Comparison of ENCODE assay signal across 8 cellular contexts in genomic region chr19:40611096-40611495, GRCh38. TPM values are rescaled to one million over a fixed set of nuclear protein-coding genes. Genes with fewer than 3 reads are reported as not detected.
A peak's percentile ranks its signal among the peaks of the same experiment; 100 is the strongest.
DNase-seq lines count a peak whose midpoint lies in the region; ATAC-seq, FAIRE-seq and TF ChIP-seq lines count a peak whose summit lies in the region.

No MANE protein-coding gene starts in this region.

- H3K4me3 ChIP-seq in uterus = no peak overlapping the region
- no peak overlapping the region for H3K4me3 ChIP-seq in HepG2 (replicated peaks in 1 of 3; ENCODE audit: insufficient read depth in 1 of 3, low read depth in 2 of 3, low read length in 3 of 3)

- in situ Hi-C loops in HepG2 (cut with HindIII; ENCODE audit: extremely low pct_ligation_motif_present, low pct_unique_long_range_greater_than_20kb) = no loop called here

- H3K4me1 Mint-ChIP-seq in activated T-helper 2 cell treated with anti-CD3 and anti-CD28 coated beads, Interferon-gamma antibody, Interleukin-2, Interleukin-4, amounts not matched to agents 10 μg/mL and 5 μg/mL and 100 μg/mL, durations not matched to agents 14 hours and 24 hours and 36 hours (ENCODE audit: low read depth) = peaks cover 39% of the 10 kb centered on the region

- H3K27ac ChIP-seq in uterus = peak overlapping the region; percentile 70 to 71
- H3K27ac ChIP-seq in HepG2 (ENCODE audit: extremely low read length, insufficient read depth, low read length) = no peak overlapping the region

- ATAC-seq in Right ventricle myocardium inferior (no peak), left colon (peak; percentile 20), HepG2 (no peak)

- no peaks in the 10 kb centered on the region for H3K9me3 ChIP-seq in uterus
- no peaks in the 10 kb centered on the region for H3K9me3 ChIP-seq in HepG2 (ENCODE audit: low read length)

- no peak for TF ChIP-seq CTCF in uterus (IDR thresholded peaks at IDR 0.05)
- no peak for TF ChIP-seq CTCF in GM20000 (IDR thresholded peaks at IDR 0.05; ENCODE audit: extremely low read depth, missing control alignments)
- TF ChIP-seq CTCF in HepG2 (CRISPR knock-in tag; IDR thresholded peaks at IDR 0.05) = no peak

- WGBS in HepG2 (ENCODE audit: low lambda C conversion rate) = 31% methylated on average over 8 of the region's 15 CpGs

- CTCF ChIA-PET in HepG2 (lab: Yijun Ruan, JAX; ENCODE audit: low intra/inter-chr PET ratio, low total read pairs) = no interaction called here

- no peaks in the 10 kb centered on the region for H3K9me3 Mint-ChIP-seq in activated T-helper 2 cell treated with anti-CD3 and anti-CD28 coated beads, Interferon-gamma antibody, Interleukin-2, Interleukin-4, amounts not matched to agents 10 μg/mL and 5 μg/mL and 100 μg/mL, durations not matched to agents 14 hours and 24 hours and 36 hours

- H3K4me3 Mint-ChIP-seq in activated T-helper 2 cell treated with anti-CD3 and anti-CD28 coated beads, Interferon-gamma antibody, Interleukin-2, Interleukin-4, amounts not matched to agents 10 μg/mL and 5 μg/mL and 100 μg/mL, durations not matched to agents 14 hours and 24 hours and 36 hours (ENCODE audit: low read depth) = peak overlapping the region; percentile 80

- no peaks in the 10 kb centered on the region for H3K79me2 ChIP-seq in HepG2 (ENCODE audit: insufficient read depth, low read length)

- no peak overlapping the region for H3K9ac ChIP-seq in HepG2 (ENCODE audit: insufficient read depth, low read depth, low read length)

- H3K36me3 ChIP-seq in uterus = no peaks in the 10 kb centered on the region
- no peaks in the 10 kb centered on the region for H3K36me3 ChIP-seq in HepG2 (replicated peaks in 1 of 2; ENCODE audit: control insufficient read depth in 1 of 2, insufficient read depth in 2 of 2, low read length in 2 of 2)

- no peaks in the 10 kb centered on the region for H3K27me3 Mint-ChIP-seq in activated T-helper 2 cell treated with anti-CD3 and anti-CD28 coated beads, Interferon-gamma antibody, Interleukin-2, Interleukin-4, amounts not matched to agents 10 μg/mL and 5 μg/mL and 100 μg/mL, durations not matched to agents 14 hours and 24 hours and 36 hours (ENCODE audit: low read depth)

- peaks cover 0 to 3% of the 10 kb centered on the region in 2 donors for H3K4me1 ChIP-seq in uterus
- peaks cover 58% of the 10 kb centered on the region for H3K4me1 ChIP-seq in HepG2 (ENCODE audit: insufficient read depth, low read length)

- H3K36me3 Mint-ChIP-seq in activated T-helper 2 cell treated with anti-CD3 and anti-CD28 coated beads, Interferon-gamma antibody, Interleukin-2, Interleukin-4, amounts not matched to agents 10 μg/mL and 5 μg/mL and 100 μg/mL, durations not matched to agents 14 hours and 24 hours and 36 hours (ENCODE audit: low read depth) = peaks cover 6% of the 10 kb centered on the region

- H3K27ac Mint-ChIP-seq in activated T-helper 2 cell treated with anti-CD3 and anti-CD28 coated beads, Interferon-gamma antibody, Interleukin-2, Interleukin-4, amounts not matched to agents 10 μg/mL and 5 μg/mL and 100 μg/mL, durations not matched to agents 14 hours and 24 hours and 36 hours = peak overlapping the region; percentile 93

- FAIRE-seq in HepG2 (lab: Jason Lieb, UNC) = no peak

- POLR2A ChIA-PET in HepG2 (lab: Yijun Ruan, JAX) = no interaction called here

- TF ChIP-seq EP300 in HepG2 (IDR thresholded peaks at IDR 0.05; ENCODE audit: low read depth in 2 of 2, low read length in 2 of 2) = no peak
- no peak for TF ChIP-seq EP300 in HepG2 (CRISPR knock-in tag; IDR thresholded peaks at IDR 0.05; ENCODE audit: borderline replicate concordance)

- no peak overlapping the region for H3K4me2 ChIP-seq in HepG2 (ENCODE audit: low read depth, low read length)

- TF ChIP-seq POLR2A in uterus (IDR thresholded peaks at IDR 0.05) = no peak
- TF ChIP-seq POLR2A in HepG2 (IDR thresholded peaks at IDR 0.05; ENCODE audit: insufficient read depth in 1 of 2, low read depth in 2 of 2, low read length in 2 of 2) = no peak

- no peak for TF ChIP-seq RAD21 in HepG2 (CRISPR knock-in tag; IDR thresholded peaks at IDR 0.05)

- DNase-seq in Right ventricle myocardium inferior (ENCODE audit: missing footprints) (peak; percentile 63), cardiac septum (ENCODE audit: low spot score) (no peak), left colon (peak; percentile 64 to 68), uterus (no peak), GM20000 (ENCODE audit: low spot score) (no peak), HepG2 (ENCODE audit: low spot score) (no peak)
- DNase-seq in activated T-helper 2 cell treated with anti-CD3 and anti-CD28 coated beads, Interferon-gamma antibody, Interleukin-2, Interleukin-4, amounts not matched to agents 10 μg/mL and 5 μg/mL and 100 μg/mL, durations not matched to agents 14 hours and 24 hours and 36 hours (ENCODE audit: low spot score) = no peak
- DNase-seq in effector CD8-positive, alpha-beta T cell (lab: John Stamatoyannopoulos, UW) = no peak

- no peak overlapping the region for H2AFZ ChIP-seq in HepG2 (ENCODE audit: low read length)

- intact Hi-C loops in Right ventricle myocardium inferior (cut with DNase I) = no loop called here
- intact Hi-C loops in cardiac septum (cut with DNase I) = no loop called here
- intact Hi-C loops in activated T-helper 2 cell treated with anti-CD3 and anti-CD28 coated beads, Interferon-gamma antibody, Interleukin-2, Interleukin-4, amounts not matched to agents 10 μg/mL and 5 μg/mL and 100 μg/mL, durations not matched to agents 14 hours and 24 hours and 36 hours (cut with micrococcal nuclease) = loop anchor here (5.0 to 10.0 kb wide), 3 partner anchors 144 to 654 kb away; partner anchors contain the start of genes BLVRB, EGLN2, HNRNPUL1 and SPTBN4
- intact Hi-C loops in left colon (cut with DNase I, micrococcal nuclease) = no loop called here
- intact Hi-C loops in uterus (cut with DNase I; ENCODE audit: low total_unique reads) = no loop called here
- intact Hi-C loops in HepG2 (cut with micrococcal nuclease; ENCODE audit: unreplicated experiment) = no loop called here

- no peaks in the 10 kb centered on the region for H3K27me3 ChIP-seq in uterus
- H3K27me3 ChIP-seq in HepG2 (ENCODE audit: control insufficient read depth in 1 of 2, insufficient read depth in 2 of 2, low read length in 2 of 2) = peaks cover 2 to 78% of the 10 kb centered on the region in 2 experiments

- no TSS peak for BruUV-seq in HepG2 (replicated peaks; lab: Mats Ljungman, UMichigan)

- H4K20me1 ChIP-seq in HepG2 (ENCODE audit: insufficient read depth, low read length) = no peaks in the 10 kb centered on the region

RNA-seq across cellular contexts. Expression of gene LTBP4, which starts 9.9 kb away (rescaled TPM):
- total RNA-seq in Right ventricle myocardium inferior (324 TPM), cardiac septum (216 TPM), left colon (100 to 1,000 TPM; 183 to 192 TPM), uterus (1,000 to 10,000 TPM in 1 of 4 donors, 100 to 1,000 TPM in 3; 163 to 1,000 (median 501) TPM), HepG2 (2016; rRNA removed; fragmentation: Illumina TruSeq; extraction: Trizol) (0.45 and 0.86 TPM in 2 replicates)
- 101 and 104 TPM in 2 replicates for total RNA-seq in activated T-helper 2 cell treated with anti-CD3 and anti-CD28 coated beads, Interferon-gamma antibody, Interleukin-2, Interleukin-4, amounts not matched to agents 10 μg/mL and 5 μg/mL and 100 μg/mL, durations not matched to agents 14 hours and 24 hours and 36 hours
- 0.97 and 1.7 TPM in 2 replicates for total RNA-seq in HepG2 (2016; cell fraction: cytosol; rRNA removed; fragmentation: Illumina TruSeq; extraction: Trizol; ENCODE audit: low read depth)
- 0.65 and 0.95 TPM in 2 replicates for total RNA-seq in HepG2 (2016; cell fraction: insoluble cytoplasmic fraction; rRNA removed; fragmentation: Illumina TruSeq; extraction: Trizol)
- total RNA-seq in HepG2 (2016; cell fraction: membrane; rRNA removed; fragmentation: Illumina TruSeq; extraction: Trizol) = 0.37 and 1.2 TPM in 2 replicates
- total RNA-seq in HepG2 (2016; cell fraction: nucleus; rRNA removed; fragmentation: Illumina TruSeq; extraction: Trizol) = 0.81 and 1.2 TPM in 2 replicates
- 2.2 and 2.3 TPM in 2 replicates for polyA plus RNA-seq in HepG2 (2011; rRNA removed)
- polyA plus RNA-seq in HepG2 (2011; cell fraction: cytosol; rRNA removed) = 0.73 and 1.1 TPM in 2 replicates
- polyA plus RNA-seq in HepG2 (2011; cell fraction: nucleus; rRNA removed) = 13.9 and 21.0 TPM in 2 replicates
- 3.8 and 4.0 TPM in 2 replicates for polyA plus RNA-seq in HepG2 (2012)
- 0.32 TPM in 2 replicates for polyA plus RNA-seq in HepG2 (2016; cell fraction: cytosol; fragmentation: Illumina TruSeq; extraction: Trizol; ENCODE audit: low read depth)
- polyA plus RNA-seq in HepG2 (2016; cell fraction: insoluble cytoplasmic fraction; fragmentation: Illumina TruSeq; extraction: Trizol; ENCODE audit: low read depth) = 0.66 and 0.89 TPM in 2 replicates
- polyA plus RNA-seq in HepG2 (2016; cell fraction: membrane; fragmentation: Illumina TruSeq; extraction: Trizol; ENCODE audit: low read depth) = 0.61 and 0.92 TPM in 2 replicates
- 3.8 and 5.0 TPM in 2 replicates for polyA plus RNA-seq in HepG2 (2016; cell fraction: nucleus; fragmentation: Illumina TruSeq; extraction: Trizol; ENCODE audit: insufficient read depth, low read depth)
- 2.3 and 20.6 TPM in 2 replicates for polyA minus RNA-seq in HepG2 (2011; rRNA and poly(A)+ RNA removed; ENCODE audit: low replicate concordance)
- 1.2 and 2.7 TPM in 2 replicates for polyA minus RNA-seq in HepG2 (2011; cell fraction: cytosol; rRNA and poly(A)+ RNA removed)
- 2.4 and 2.6 TPM in 2 replicates for polyA minus RNA-seq in HepG2 (2011; cell fraction: nucleus; rRNA and poly(A)+ RNA removed)

RNA-seq across cellular contexts. Expression of gene SHKBP1, which starts 34.4 kb away (rescaled TPM):
- total RNA-seq in Right ventricle myocardium inferior = 20.6 TPM
- 28.6 TPM for total RNA-seq in cardiac septum
- 125 and 136 TPM in 2 replicates for total RNA-seq in activated T-helper 2 cell treated with anti-CD3 and anti-CD28 coated beads, Interferon-gamma antibody, Interleukin-2, Interleukin-4, amounts not matched to agents 10 μg/mL and 5 μg/mL and 100 μg/mL, durations not matched to agents 14 hours and 24 hours and 36 hours
- total RNA-seq in left colon = 10 to 100 TPM; 64.1 to 64.3 TPM
- 10 to 100 TPM; 15.1 to 57.4 (median 21.9) TPM for total RNA-seq in uterus
- total RNA-seq in HepG2 (2016; rRNA removed; fragmentation: Illumina TruSeq; extraction: Trizol) = 13.8 and 16.2 TPM in 2 replicates
- total RNA-seq in HepG2 (2016; cell fraction: cytosol; rRNA removed; fragmentation: Illumina TruSeq; extraction: Trizol; ENCODE audit: low read depth) = 5.3 and 5.6 TPM in 2 replicates
- total RNA-seq in HepG2 (2016; cell fraction: insoluble cytoplasmic fraction; rRNA removed; fragmentation: Illumina TruSeq; extraction: Trizol) = 13.0 and 17.7 TPM in 2 replicates
- total RNA-seq in HepG2 (2016; cell fraction: membrane; rRNA removed; fragmentation: Illumina TruSeq; extraction: Trizol) = 7.8 and 10.7 TPM in 2 replicates
- 13.0 and 13.3 TPM in 2 replicates for total RNA-seq in HepG2 (2016; cell fraction: nucleus; rRNA removed; fragmentation: Illumina TruSeq; extraction: Trizol)
- 17.4 and 20.6 TPM in 2 replicates for polyA plus RNA-seq in HepG2 (2011; rRNA removed)
- polyA plus RNA-seq in HepG2 (2011; cell fraction: cytosol; rRNA removed) = 13.3 and 18.5 TPM in 2 replicates
- 67.9 and 84.5 TPM in 2 replicates for polyA plus RNA-seq in HepG2 (2011; cell fraction: nucleus; rRNA removed)
- polyA plus RNA-seq in HepG2 (2012) = 15.6 and 36.6 TPM in 2 replicates
- polyA plus RNA-seq in HepG2 (2016; cell fraction: cytosol; fragmentation: Illumina TruSeq; extraction: Trizol; ENCODE audit: low read depth) = 7.9 and 8.8 TPM in 2 replicates
- polyA plus RNA-seq in HepG2 (2016; cell fraction: insoluble cytoplasmic fraction; fragmentation: Illumina TruSeq; extraction: Trizol; ENCODE audit: low read depth) = 20.3 and 25.0 TPM in 2 replicates
- 14.5 and 16.5 TPM in 2 replicates for polyA plus RNA-seq in HepG2 (2016; cell fraction: membrane; fragmentation: Illumina TruSeq; extraction: Trizol; ENCODE audit: low read depth)
- 34.3 and 43.8 TPM in 2 replicates for polyA plus RNA-seq in HepG2 (2016; cell fraction: nucleus; fragmentation: Illumina TruSeq; extraction: Trizol; ENCODE audit: insufficient read depth, low read depth)
- polyA minus RNA-seq in HepG2 (2011; rRNA and poly(A)+ RNA removed; ENCODE audit: low replicate concordance) = 46.9 and 53.5 TPM in 2 replicates
- polyA minus RNA-seq in HepG2 (2011; cell fraction: cytosol; rRNA and poly(A)+ RNA removed) = 25.8 and 30.2 TPM in 2 replicates
- 15.2 and 18.8 TPM in 2 replicates for polyA minus RNA-seq in HepG2 (2011; cell fraction: nucleus; rRNA and poly(A)+ RNA removed)

Comparison
In these comparisons a context has a peak if more than half of its experiments do, and no peak if none do; other contexts are left out.
1. DNase-seq: peak in Right ventricle myocardium inferior (single experiment) and left colon (2 of 2); none in cardiac septum (single experiment), activated T-helper 2 cell treated with anti-CD3 and anti-CD28 coated beads, Interferon-gamma antibody, Interleukin-2, Interleukin-4, amounts not matched to agents 10 μg/mL and 5 μg/mL and 100 μg/mL, durations not matched to agents 14 hours and 24 hours and 36 hours (single experiment), uterus (0 of 2), GM20000 (single experiment), effector CD8-positive, alpha-beta T cell (single experiment) and HepG2 (single experiment).
2. RNA of gene LTBP4, which starts 9.9 kb away (total RNA-seq): 163 to 1,000 TPM in uterus, 324 TPM in Right ventricle myocardium inferior (single experiment), 216 TPM in cardiac septum (single experiment), 183 to 192 TPM in left colon and 101 to 104 TPM in activated T-helper 2 cell treated with anti-CD3 and anti-CD28 coated beads, Interferon-gamma antibody, Interleukin-2, Interleukin-4, amounts not matched to agents 10 μg/mL and 5 μg/mL and 100 μg/mL, durations not matched to agents 14 hours and 24 hours and 36 hours; 0.37 to 1.7 TPM in HepG2; every median in the first group is over 10 times any median in the second.